Comparison of ENCODE assay signal across 1 cellular context in the genomic region with DNA sequence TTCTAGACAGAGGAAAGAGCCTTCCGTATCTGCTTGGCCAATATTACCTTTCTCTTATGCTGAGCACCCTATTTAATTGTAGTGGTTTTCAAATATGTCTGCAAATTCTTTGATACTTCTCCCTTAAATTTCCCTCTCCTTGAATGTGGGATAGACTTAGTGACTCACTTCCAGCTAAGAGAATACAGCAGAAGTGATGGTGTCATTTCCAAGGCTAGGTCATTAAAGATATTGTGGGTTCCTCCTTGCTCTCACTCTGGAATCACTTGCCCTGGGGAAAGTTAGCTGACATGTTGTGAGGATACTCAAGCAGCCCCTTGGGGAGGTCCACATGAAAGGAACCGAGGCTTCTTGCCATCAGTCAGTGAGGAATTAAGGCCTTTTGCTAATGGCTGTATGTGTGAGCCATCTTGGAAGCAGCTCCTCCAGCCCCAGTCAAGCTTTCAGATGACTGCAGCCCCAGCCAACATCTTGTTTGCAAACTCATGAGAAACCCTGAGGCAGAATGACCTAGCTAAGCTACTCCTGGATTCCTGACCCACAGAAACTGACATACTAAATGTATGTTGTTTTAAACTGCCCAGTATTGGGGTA.
TF ChIP-seq lines count a peak whose summit lies in the region.

No MANE protein-coding gene starts in this region.

TF ChIP-seq in IMR-90, 13 proteins besides CTCF, POLR2A, EP300 and RAD21:
- no peak for TF ChIP-seq SMC3 (IDR thresholded peaks at IDR 0.05; ENCODE audit: low read depth, low read length)
- TF ChIP-seq MAZ (IDR thresholded peaks at IDR 0.05; ENCODE audit: borderline replicate concordance, low read depth, low read length) = no peak
- no peak for TF ChIP-seq RFX5 (IDR thresholded peaks at IDR 0.05; ENCODE audit: low read depth, low read length)
- TF ChIP-seq, protein P1, sequence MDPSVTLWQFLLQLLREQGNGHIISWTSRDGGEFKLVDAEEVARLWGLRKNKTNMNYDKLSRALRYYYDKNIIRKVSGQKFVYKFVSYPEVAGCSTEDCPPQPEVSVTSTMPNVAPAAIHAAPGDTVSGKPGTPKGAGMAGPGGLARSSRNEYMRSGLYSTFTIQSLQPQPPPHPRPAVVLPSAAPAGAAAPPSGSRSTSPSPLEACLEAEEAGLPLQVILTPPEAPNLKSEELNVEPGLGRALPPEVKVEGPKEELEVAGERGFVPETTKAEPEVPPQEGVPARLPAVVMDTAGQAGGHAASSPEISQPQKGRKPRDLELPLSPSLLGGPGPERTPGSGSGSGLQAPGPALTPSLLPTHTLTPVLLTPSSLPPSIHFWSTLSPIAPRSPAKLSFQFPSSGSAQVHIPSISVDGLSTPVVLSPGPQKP (IDR thresholded peaks at IDR 0.05; ENCODE audit: borderline replicate concordance, low read depth, low read length) = no peak
- no peak for TF ChIP-seq CEBPB (IDR thresholded peaks at IDR 0.05; ENCODE audit: low read depth, low read length)
- no peak for TF ChIP-seq RCOR1 (IDR thresholded peaks at IDR 0.05; ENCODE audit: insufficient replicate concordance, low read length)
- TF ChIP-seq CHD1 (IDR thresholded peaks at IDR 0.05; ENCODE audit: low read depth, low read length) = no peak
- TF ChIP-seq BHLHE40 (IDR thresholded peaks at IDR 0.05; ENCODE audit: low read depth, low read length) = no peak
